In genomic region chr2:128090909-128091690, GRCh38 we compare ENCODE assay signal across 1 cellular context.
TF ChIP-seq lines count a peak whose summit lies in the region.

Gene UGGT1 (plus strand): TSS chr2:128091200. CDS start chr2:128091358, 158 bp downstream.

TF ChIP-seq in K562, 482 proteins besides CTCF, POLR2A, EP300 and RAD21 (continued from another document and continues in another):
- TF ChIP-seq ZNF407 (IDR thresholded peaks at IDR 0.05; ENCODE audit: low read depth) = no peak
- TF ChIP-seq TFAP4 (CRISPR knock-in tag; IDR thresholded peaks at IDR 0.05; ENCODE audit: borderline replicate concordance) = peak; percentile 99
- TF ChIP-seq CREBBP (IDR thresholded peaks at IDR 0.05; ENCODE audit: low read depth, low read length) = no peak
- no peak for TF ChIP-seq ARID1B (IDR thresholded peaks at IDR 0.05)
- no peak for TF ChIP-seq SMARCA4 (IDR thresholded peaks at IDR 0.05)
- no peak for TF ChIP-seq RNF2 (IDR thresholded peaks at IDR 0.05)
- no peak for TF ChIP-seq TAF15 (IDR thresholded peaks at IDR 0.05; ENCODE audit: low read depth, low read length)
- TF ChIP-seq CREB5 (CRISPR knock-in tag; IDR thresholded peaks at IDR 0.05) = no peak
- TF ChIP-seq SMARCB1 (IDR thresholded peaks at IDR 0.05; ENCODE audit: insufficient read length, low read depth) = no peak
- peak in 1 of 3 experiments; percentile 79; a peak in 2 of 6 replicates for TF ChIP-seq ZBTB11 (CRISPR knock-in tag; IDR thresholded peaks at IDR 0.05)
- no peak for TF ChIP-seq IFI16 (CRISPR knock-in tag; IDR thresholded peaks at IDR 0.05)
- TF ChIP-seq SAFB (IDR thresholded peaks at IDR 0.05; ENCODE audit: borderline replicate concordance, low read depth, low read length) = no peak
- TF ChIP-seq UBTF (IDR thresholded peaks at IDR 0.05; ENCODE audit: borderline replicate concordance in 1 of 2, low read depth in 2 of 2, low read length in 2 of 2) = no peak
- TF ChIP-seq JUNB (CRISPR knock-in tag; conservative IDR thresholded peaks at IDR 0.05) = no peak
- TF ChIP-seq GTF2E2 (tag; IDR thresholded peaks at IDR 0.05) = no peak
- TF ChIP-seq DNMT1 (IDR thresholded peaks at IDR 0.05) = no peak
- TF ChIP-seq ZNF592 (IDR thresholded peaks at IDR 0.05) = 0 out of 2 replicates have a peak, but pooled peaks have one; percentile 32
- TF ChIP-seq TEAD2 (tag; IDR thresholded peaks at IDR 0.05) = no peak
- peak; percentile 99 for TF ChIP-seq THAP12 (CRISPR knock-in tag; IDR thresholded peaks at IDR 0.05)
- peak; percentile 80 to 94 for TF ChIP-seq MNT (conservative IDR thresholded peaks at IDR 0.05)
- TF ChIP-seq ZNF282 (CRISPR knock-in tag; IDR thresholded peaks at IDR 0.05) = no peak
